Comparison of ENCODE assay signal across 8 cellular contexts in the genomic region with DNA sequence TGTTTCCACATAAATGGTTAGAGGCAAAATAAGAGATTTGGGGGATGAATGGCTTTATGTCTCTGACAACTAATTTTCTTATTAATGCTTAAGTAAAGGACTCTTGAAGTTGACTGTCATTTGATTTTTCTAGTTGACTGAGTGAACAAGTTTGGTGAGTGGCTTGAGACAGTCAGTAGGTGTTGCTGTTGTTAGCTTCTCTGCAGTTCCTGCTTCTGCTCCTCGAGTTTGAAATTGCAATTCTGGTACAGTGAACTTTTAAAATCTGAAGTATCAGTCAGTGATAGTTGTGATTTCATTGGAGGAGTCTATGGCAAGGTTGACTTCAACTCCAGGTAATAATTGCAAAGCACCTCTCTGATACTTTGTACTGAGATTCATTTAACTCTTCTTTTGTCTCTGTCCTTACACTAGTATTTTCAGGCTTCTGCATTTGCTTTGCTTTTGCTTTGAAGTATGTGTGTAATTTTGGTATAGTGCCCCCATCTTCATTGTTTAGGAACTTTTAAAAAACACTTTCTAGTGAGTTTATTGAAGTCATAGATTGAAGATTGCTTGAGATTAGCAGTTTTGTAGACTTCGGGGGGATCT. TPM values are rescaled to one million over a fixed set of nuclear protein-coding genes. Genes with fewer than 3 reads are reported as not detected.
A peak's percentile ranks its signal among the peaks of the same experiment; 100 is the strongest.
DNase-seq lines count a peak whose midpoint lies in the region; ATAC-seq and TF ChIP-seq lines count a peak whose summit lies in the region.

No MANE protein-coding gene starts in this region.

- peak overlapping the region; percentile 26 to 89 (median 64) for H3K27ac Mint-ChIP-seq in naive thymus-derived CD4-positive, alpha-beta T cell

- peak overlapping the region; percentile 65 to 94 (median 86) for H3K4me3 Mint-ChIP-seq in naive thymus-derived CD4-positive, alpha-beta T cell

- no peak overlapping the region for H3K27ac ChIP-seq in duodenal mucosa (ENCODE audit: low read depth, low read length)
- no peak overlapping the region for H3K27ac ChIP-seq in naive thymus-derived CD4-positive, alpha-beta T cell (ENCODE audit: low read depth, low read length)

- CTCF ChIA-PET in naive thymus-derived CD4-positive, alpha-beta T cell (lab: Charles Lee), result interaction anchor here (0.6 to 1.6 kb wide), 5 partner anchors 81 to 432 kb away, joined by 3 to 6 read pairs (median 4); no protein-coding TSS in a partner anchor

- peaks cover 27 to 29% of the 10 kb centered on the region in 2 donors for H3K4me1 ChIP-seq in duodenal mucosa (ENCODE audit: control insufficient read depth in 1 of 2, insufficient read depth in 2 of 2, low read length in 2 of 2)
- peaks cover 12 to 47% of the 10 kb centered on the region in 2 donors for H3K4me1 ChIP-seq in naive thymus-derived CD4-positive, alpha-beta T cell (ENCODE audit: control insufficient read depth in 2 of 2, insufficient read depth in 2 of 2, low read length in 2 of 2)

- DNase-seq in CD1c-positive myeloid dendritic cell (ENCODE audit: extremely low spot score) (peak; percentile 54), GM13976 (ENCODE audit: low spot score) (peak; percentile 53), RPMI7951 (ENCODE audit: low read depth) (peak; percentile 40)
- DNase-seq in naive thymus-derived CD4-positive, alpha-beta T cell, result peak in 7 of 9 donors; percentile 35 to 71 (median 52)

- POLR2A ChIA-PET in naive thymus-derived CD4-positive, alpha-beta T cell (lab: Charles Lee), result interaction anchor here (0.6 to 2.8 kb wide), 4 partner anchors 76 to 366 kb away, joined by 3 to 17 read pairs (median 4); no protein-coding TSS in a partner anchor

- intact Hi-C loops in naive thymus-derived CD4-positive, alpha-beta T cell (cut with micrococcal nuclease), result loop anchor here (1.0 to 10.0 kb wide), 15 partner anchors 81 to 1570 kb away; partner anchors contain the start of genes PCNX1 (in 2 of the 2), DPF3 (in 1 of the 2), MED6 (in 1 of the 2) and TTC9 (in 1 of the 2)

- H3K36me3 Mint-ChIP-seq in naive thymus-derived CD4-positive, alpha-beta T cell, result peaks cover 0 to 20% (median 0%) of the 10 kb centered on the region in 5 donors

- H3K4me1 Mint-ChIP-seq in naive thymus-derived CD4-positive, alpha-beta T cell, result peaks cover 40 to 69% (median 63%) of the 10 kb centered on the region in 7 donors

- H3K9me3 ChIP-seq in duodenal mucosa (ENCODE audit: control insufficient read depth in 1 of 2, low read length in 2 of 2), result no peaks in the 10 kb centered on the region
- no peaks in the 10 kb centered on the region for H3K9me3 ChIP-seq in naive thymus-derived CD4-positive, alpha-beta T cell (ENCODE audit: control insufficient read depth in 2 of 3, low read length in 3 of 3)

- ATAC-seq in naive thymus-derived CD4-positive, alpha-beta T cell, result no peak
- ATAC-seq in GM21619 (IDR thresholded peaks at IDR 0.05; ENCODE audit: unreplicated experiment) (no peak), GM21381 (IDR thresholded peaks at IDR 0.05; ENCODE audit: unreplicated experiment) (no peak), GM18867 (IDR thresholded peaks at IDR 0.05; ENCODE audit: unreplicated experiment) (no peak)

- TF ChIP-seq CTCF in GM13976 (IDR thresholded peaks at IDR 0.05; ENCODE audit: borderline replicate concordance, control extremely low read depth, extremely low read depth, insufficient read depth, missing control alignments), result peak; percentile 78

- H3K36me3 ChIP-seq in duodenal mucosa (ENCODE audit: control insufficient read depth in 1 of 2, insufficient read depth in 2 of 2, low read length in 2 of 2), result no peaks in the 10 kb centered on the region
- H3K36me3 ChIP-seq in naive thymus-derived CD4-positive, alpha-beta T cell (ENCODE audit: control insufficient read depth in 2 of 3, insufficient read depth in 3 of 3, low read length in 3 of 3), result peaks cover 0 to 5% (median 0%) of the 10 kb centered on the region in 3 experiments

- H3K27me3 Mint-ChIP-seq in naive thymus-derived CD4-positive, alpha-beta T cell, result peaks cover 0 to 3% (median 0%) of the 10 kb centered on the region in 5 donors

- in situ Hi-C loops in GM13976 (cut with MboI; ENCODE audit: low sequenced_read_pairs, unreplicated experiment), result loop anchor here (10.0 kb wide), 2 partner anchors 232 to 432 kb away; no protein-coding TSS in a partner anchor

- peaks cover 0 to 5% (median 0%) of the 10 kb centered on the region in 11 donors for H3K9me3 Mint-ChIP-seq in naive thymus-derived CD4-positive, alpha-beta T cell

- peak overlapping the region; percentile 94 to 96 for H3K4me3 ChIP-seq in duodenal mucosa (ENCODE audit: low read depth in 1 of 2, low read length in 2 of 2)
- no peak overlapping the region for H3K4me3 ChIP-seq in naive thymus-derived CD4-positive, alpha-beta T cell (ENCODE audit: low read length)

- H3K27me3 ChIP-seq in duodenal mucosa (ENCODE audit: control insufficient read depth in 1 of 2, insufficient read depth in 2 of 2, low read length in 2 of 2), result no peaks in the 10 kb centered on the region
- H3K27me3 ChIP-seq in naive thymus-derived CD4-positive, alpha-beta T cell (ENCODE audit: control insufficient read depth in 2 of 2, insufficient read depth in 2 of 2, low read length in 2 of 2), result no peaks in the 10 kb centered on the region

- peak overlapping the region in 1 of 2 donors; percentile 0 for H3K9ac ChIP-seq in duodenal mucosa (ENCODE audit: low read depth in 1 of 2, low read length in 2 of 2)

RNA-seq across cellular contexts. Expression of gene SIPA1L1, which starts 2.5 kb away (rescaled TPM):
- 9.5 and 12.0 TPM in 2 replicates for total RNA-seq in RPMI7951 (2014; rRNA removed; shearing (Covaris generic))
- 10 to 100 TPM; 35.2 to 76.4 (median 46.1) TPM for total RNA-seq in naive thymus-derived CD4-positive, alpha-beta T cell
- polyA plus RNA-seq in naive thymus-derived CD4-positive, alpha-beta T cell, result 10 to 100 TPM; 16.9 to 27.1 TPM
